Comparison of ENCODE assay signal across 14 cellular contexts in the genomic region with DNA sequence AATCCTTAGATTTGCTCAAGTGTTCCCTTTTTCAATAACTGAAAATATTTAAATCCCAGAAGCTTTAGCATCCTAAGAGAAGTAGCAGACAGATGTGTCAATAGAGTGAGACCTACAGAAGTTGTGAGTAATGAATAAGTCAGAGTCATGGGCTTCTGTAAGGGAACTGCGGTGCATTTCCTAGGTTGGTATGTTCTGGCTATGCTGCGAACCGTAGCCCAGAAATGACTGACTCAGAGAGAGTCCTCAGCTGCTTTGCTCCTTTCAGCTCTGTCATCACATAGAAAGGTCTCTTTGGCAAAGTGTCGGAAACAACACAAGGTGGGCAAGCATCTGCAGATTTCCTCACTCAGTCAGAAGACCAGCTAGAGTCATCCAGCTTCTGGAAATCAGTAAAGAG.
DNase-seq lines count a peak whose midpoint lies in the region; ATAC-seq and TF ChIP-seq lines count a peak whose summit lies in the region.
"Had no signal": no experiment of that assay in that cellular context is flagged by ENCODE, and none has a peak within 500 bp of the region (broad histone marks: within the 10 kb centered on the region; RNA-seq: fewer than 3 reads in every experiment).

No MANE protein-coding gene starts in this region.

- no peaks in the 10 kb centered on the region for H3K27me3 Mint-ChIP-seq in T-helper 17 cell
- no peaks in the 10 kb centered on the region for H3K27me3 Mint-ChIP-seq in T-helper 2 cell treated with Interferon-gamma antibody and Interleukin-4, amounts not matched to agents 5 μg/mL and 100 μg/mL, for 36 hours (ENCODE audit: low read depth)
- H3K27me3 Mint-ChIP-seq: activated B cell treated with CpG ODN at 0.5 μM for 24 hours; activated naive CD8-positive, alpha-beta T cell treated with anti-CD3 and anti-CD28 coated beads, Interleukin-2, amount 10 ng/mL, durations not matched to agents 7 days and 5 days had no signal

- peak; percentile 94 for DNase-seq in GM23248
- DNase-seq in T-helper 17 cell = no peak
- DNase-seq in fibroblast of lung (ENCODE audit: low read depth in 2 of 2) = peak; percentile 60 to 94
- no peak for DNase-seq in T-helper 2 cell treated with Interferon-gamma antibody and Interleukin-4, amounts not matched to agents 5 μg/mL and 100 μg/mL, for 36 hours (ENCODE audit: low spot score)
- DNase-seq in upper lobe of right lung = no peak
- no peak for DNase-seq in left lobe of liver (ENCODE audit: low spot score)
- DNase-seq: activated B cell treated with CpG ODN at 0.5 μM for 24 hours; activated naive CD8-positive, alpha-beta T cell treated with anti-CD3 and anti-CD28 coated beads, Interleukin-2, amount 10 ng/mL, durations not matched to agents 7 days and 5 days; GOT3; left ventricle myocardium inferior; thyroid gland had no signal

- H3K36me3 ChIP-seq in GM23248 (ENCODE audit: low read depth) = no peaks in the 10 kb centered on the region
- no peaks in the 10 kb centered on the region for H3K36me3 ChIP-seq in fibroblast of lung (ENCODE audit: control insufficient read depth, insufficient read depth, low read length)
- H3K36me3 ChIP-seq in skeletal muscle satellite cell (ENCODE audit: insufficient read depth, low read length) = no peaks in the 10 kb centered on the region
- H3K36me3 ChIP-seq in upper lobe of right lung = no peaks in the 10 kb centered on the region
- H3K36me3 ChIP-seq: left ventricle myocardium inferior, thyroid gland had no signal

- no peak for TF ChIP-seq CTCF in fibroblast of lung (conservative IDR thresholded peaks at IDR 0.05 in 1 of 2, IDR thresholded peaks at IDR 0.05 in 1 of 2; ENCODE audit: low read depth in 1 of 2, low read length in 2 of 2)
- TF ChIP-seq CTCF in upper lobe of right lung (IDR thresholded peaks at IDR 0.05) = no peak

- H3K9me2 ChIP-seq in GM23248 (ENCODE audit: insufficient read depth) = no peaks in the 10 kb centered on the region; the same call in 1 of the 2 replicates

- peak overlapping the region; percentile 5 for H3K4me2 ChIP-seq in GM23248 (ENCODE audit: unreplicated experiment)
- peak overlapping the region; percentile 27 for H3K4me2 ChIP-seq in fibroblast of lung (ENCODE audit: extremely low read depth, insufficient read depth, low read length)
- H3K4me2 ChIP-seq in skeletal muscle satellite cell (ENCODE audit: low read length) = peak overlapping the region; percentile 5

- H3K4me1 ChIP-seq in GM23248 (ENCODE audit: insufficient read depth) (peaks cover 15% of the 10 kb centered on the region), fibroblast of lung (ENCODE audit: control insufficient read depth, extremely low read depth, insufficient read depth, low read length) (peaks cover 5% of the 10 kb centered on the region), skeletal muscle satellite cell (ENCODE audit: control insufficient read depth, insufficient read depth, low read length) (peaks cover 23% of the 10 kb centered on the region), upper lobe of right lung (no peaks in the 10 kb centered on the region)
- H3K4me1 ChIP-seq: thyroid gland had no signal

- H2AFZ ChIP-seq in GM23248 = no peak overlapping the region
- H2AFZ ChIP-seq in fibroblast of lung (ENCODE audit: low read length) = no peak overlapping the region

- H3K9ac ChIP-seq in GM23248 = no peak overlapping the region
- no peak overlapping the region for H3K9ac ChIP-seq in fibroblast of lung (ENCODE audit: insufficient read depth, low read length)
- H3K9ac ChIP-seq in skeletal muscle satellite cell (ENCODE audit: low read depth, low read length) = peak overlapping the region; percentile 30

- H3K36me3 Mint-ChIP-seq in T-helper 17 cell (ENCODE audit: low read depth) = peaks cover 5% of the 10 kb centered on the region
- peaks cover 14% of the 10 kb centered on the region for H3K36me3 Mint-ChIP-seq in T-helper 2 cell treated with Interferon-gamma antibody and Interleukin-4, amounts not matched to agents 5 μg/mL and 100 μg/mL, for 36 hours (ENCODE audit: low read depth)

- peak overlapping the region; percentile 42 for H3K27ac ChIP-seq in GM23248
- H3K27ac ChIP-seq in fibroblast of lung (ENCODE audit: insufficient read depth, low read length) = no peak overlapping the region
- H3K27ac ChIP-seq in upper lobe of right lung = no peak overlapping the region
- H3K27ac ChIP-seq: left ventricle myocardium inferior, SK-N-MC, thyroid gland had no signal

- WGBS in GM23248 (ENCODE audit: low coverage in 1 of 2, low lambda C conversion rate in 2 of 2, missing lambda C conversion rate in 2 of 2), 2 experiments = 9 to 11% methylated on average over 4 of the region's 4 CpGs

- no peaks in the 10 kb centered on the region for H3K79me2 ChIP-seq in GM23248 (ENCODE audit: insufficient read depth)
- no peaks in the 10 kb centered on the region for H3K79me2 ChIP-seq in fibroblast of lung (ENCODE audit: control insufficient read depth, insufficient read depth, low read length)

- H3K4me3 Mint-ChIP-seq in T-helper 17 cell = no peak overlapping the region
- H3K4me3 Mint-ChIP-seq in T-helper 2 cell treated with Interferon-gamma antibody and Interleukin-4, amounts not matched to agents 5 μg/mL and 100 μg/mL, for 36 hours = no peak overlapping the region
- H3K4me3 Mint-ChIP-seq: activated B cell treated with CpG ODN at 0.5 μM for 24 hours; activated naive CD8-positive, alpha-beta T cell treated with anti-CD3 and anti-CD28 coated beads, Interleukin-2, amount 10 ng/mL, durations not matched to agents 7 days and 5 days; nephron had no signal

- in situ Hi-C loops in GM23248 (cut with MboI) = no loop called here

- H3K27ac Mint-ChIP-seq in T-helper 17 cell = peak overlapping the region; percentile 9
- no peak overlapping the region for H3K27ac Mint-ChIP-seq in T-helper 2 cell treated with Interferon-gamma antibody and Interleukin-4, amounts not matched to agents 5 μg/mL and 100 μg/mL, for 36 hours
- H3K27ac Mint-ChIP-seq: activated B cell treated with CpG ODN at 0.5 μM for 24 hours; activated naive CD8-positive, alpha-beta T cell treated with anti-CD3 and anti-CD28 coated beads, Interleukin-2, amount 10 ng/mL, durations not matched to agents 7 days and 5 days; nephron had no signal

- ATAC-seq in T-helper 17 cell = no peak
- no peak for ATAC-seq in upper lobe of right lung
- no peak for ATAC-seq in left lobe of liver

- H3K9me3 Mint-ChIP-seq in T-helper 2 cell treated with Interferon-gamma antibody and Interleukin-4, amounts not matched to agents 5 μg/mL and 100 μg/mL, for 36 hours = no peaks in the 10 kb centered on the region
- H3K9me3 Mint-ChIP-seq: activated B cell treated with CpG ODN at 0.5 μM for 24 hours; activated naive CD8-positive, alpha-beta T cell treated with anti-CD3 and anti-CD28 coated beads, Interleukin-2, amount 10 ng/mL, durations not matched to agents 7 days and 5 days; nephron had no signal

- no peaks in the 10 kb centered on the region for H3K27me3 ChIP-seq in GM23248 (replicated peaks; ENCODE audit: insufficient read depth)
- H3K27me3 ChIP-seq in fibroblast of lung (ENCODE audit: control insufficient read depth, insufficient read depth, low read length) = no peaks in the 10 kb centered on the region
- no peaks in the 10 kb centered on the region for H3K27me3 ChIP-seq in skeletal muscle satellite cell (ENCODE audit: control insufficient read depth, insufficient read depth, low read length)
- no peaks in the 10 kb centered on the region for H3K27me3 ChIP-seq in upper lobe of right lung
- H3K27me3 ChIP-seq: thyroid gland had no signal

- no peaks in the 10 kb centered on the region for H3K9me3 ChIP-seq in GM23248 (ENCODE audit: low read depth)
- H3K9me3 ChIP-seq in T-helper 17 cell (ENCODE audit: control insufficient read depth, low read length, poor library complexity, severe bottlenecking) = no peaks in the 10 kb centered on the region
- H3K9me3 ChIP-seq in fibroblast of lung (ENCODE audit: control insufficient read depth, insufficient read depth, low read depth, low read length) = no peaks in the 10 kb centered on the region
- no peaks in the 10 kb centered on the region for H3K9me3 ChIP-seq in skeletal muscle satellite cell (replicated peaks; ENCODE audit: low read length)
- H3K9me3 ChIP-seq in upper lobe of right lung = no peaks in the 10 kb centered on the region
- H3K9me3 ChIP-seq: left ventricle myocardium inferior, thyroid gland had no signal

- no peak overlapping the region for H3K4me3 ChIP-seq in GM23248
- H3K4me3 ChIP-seq in fibroblast of lung (replicated peaks in 1 of 4; ENCODE audit: control extremely low read depth in 1 of 4, insufficient read depth in 1 of 4, low read depth in 3 of 4, low read length in 4 of 4) = no peak overlapping the region
- no peak overlapping the region for H3K4me3 ChIP-seq in skeletal muscle satellite cell (ENCODE audit: low read length)
- no peak overlapping the region for H3K4me3 ChIP-seq in upper lobe of right lung
- H3K4me3 ChIP-seq: left ventricle myocardium inferior, SK-N-MC, thyroid gland had no signal

- peaks cover 16% of the 10 kb centered on the region for H3F3A ChIP-seq in GM23248 (ENCODE audit: insufficient read depth)

- intact Hi-C loops in upper lobe of right lung (cut with DNase I) = no loop called here

- no peaks in the 10 kb centered on the region for H4K20me1 ChIP-seq in GM23248 (ENCODE audit: insufficient read depth)
- H4K20me1 ChIP-seq in fibroblast of lung (ENCODE audit: control insufficient read depth, extremely low read depth, insufficient read depth, low read length) = no peaks in the 10 kb centered on the region

- H3K4me1 Mint-ChIP-seq in T-helper 17 cell = peaks cover 50% of the 10 kb centered on the region
- peaks cover 15% of the 10 kb centered on the region for H3K4me1 Mint-ChIP-seq in T-helper 2 cell treated with Interferon-gamma antibody and Interleukin-4, amounts not matched to agents 5 μg/mL and 100 μg/mL, for 36 hours (ENCODE audit: low read depth)

Comparison
In these comparisons a context has a peak if more than half of its experiments do, and no peak if none do; other contexts are left out.
1. DNase-seq: peak in GM23248 (single experiment) and fibroblast of lung (2 of 2); none in T-helper 17 cell (0 of 3), T-helper 2 cell treated with Interferon-gamma antibody and Interleukin-4, amounts not matched to agents 5 μg/mL and 100 μg/mL, for 36 hours (single experiment), upper lobe of right lung (single experiment) and left lobe of liver (single experiment).
2. Peak in every context shown above with its lines, with median percentiles within 50 percentile points of each other: H3K4me2 ChIP-seq.